In genomic region chr3:11600501-11601282, GRCh38 we compare ENCODE assay signal across 8 cellular contexts. TPM values are rescaled to one million over a fixed set of nuclear protein-coding genes. Genes with fewer than 3 reads are reported as not detected.
A peak's percentile ranks its signal among the peaks of the same experiment; 100 is the strongest.
DNase-seq lines count a peak whose midpoint lies in the region; ATAC-seq and TF ChIP-seq lines count a peak whose summit lies in the region.

No MANE protein-coding gene starts in this region.

- peaks cover 76% of the 10 kb centered on the region for H3K79me2 ChIP-seq in GM23338 (replicated peaks; ENCODE audit: insufficient read depth)

- peaks cover 10% of the 10 kb centered on the region; the same call in 1 of the 3 replicates for H3K9me3 Mint-ChIP-seq in GM23338
- H3K9me3 Mint-ChIP-seq in activated naive CD8-positive, alpha-beta T cell (ENCODE audit: low read depth) = no peaks in the 10 kb centered on the region

- peak overlapping the region; percentile 96 for H3K27ac Mint-ChIP-seq in GM23338
- peak overlapping the region; percentile 61 for H3K27ac Mint-ChIP-seq in activated naive CD8-positive, alpha-beta T cell

- no peak overlapping the region for H2AFZ ChIP-seq in GM23338

- H3K9me3 ChIP-seq in prostate gland = no peaks in the 10 kb centered on the region

- no peak overlapping the region; the same call in 1 of the 2 replicates for H3K4me3 ChIP-seq in GM23338
- no peak overlapping the region for H3K4me3 ChIP-seq in prostate gland

- WGBS in prostate gland = 28% methylated on average over 18 of the region's 18 CpGs

- TF ChIP-seq POLR2A in prostate gland (IDR thresholded peaks at IDR 0.05) = no peak

- ATAC-seq in GM23338 = peak; percentile 77
- ATAC-seq in Right ventricle myocardium superior (ENCODE audit: poor library complexity) = peak; percentile 81
- ATAC-seq in HG02884 (IDR thresholded peaks at IDR 0.05; ENCODE audit: unreplicated experiment) = no peak
- no peak for ATAC-seq in HG03378 (IDR thresholded peaks at IDR 0.05; ENCODE audit: unreplicated experiment)

- H3F3A ChIP-seq in GM23338 (replicated peaks; ENCODE audit: low read depth) = no peaks in the 10 kb centered on the region

- peaks cover 47% of the 10 kb centered on the region for H3K36me3 Mint-ChIP-seq in GM23338 (ENCODE audit: low read depth)
- H3K36me3 Mint-ChIP-seq in activated naive CD8-positive, alpha-beta T cell = peaks cover 31% of the 10 kb centered on the region

- H3K27ac ChIP-seq in GM23338 (ENCODE audit: low read depth) = peak overlapping the region; percentile 94
- H3K27ac ChIP-seq in prostate gland = peak overlapping the region; percentile 39 to 71

- peaks cover 5% of the 10 kb centered on the region for H3K27me3 Mint-ChIP-seq in GM23338 (ENCODE audit: insufficient read depth, low read depth, poor library complexity)
- H3K27me3 Mint-ChIP-seq in activated naive CD8-positive, alpha-beta T cell = no peaks in the 10 kb centered on the region

- peaks cover 9% of the 10 kb centered on the region; the same call in 1 of the 2 replicates for H4K20me1 ChIP-seq in GM23338 (replicated peaks; ENCODE audit: insufficient read depth)

- peak overlapping the region; percentile 70 for H3K4me2 ChIP-seq in GM23338

- H3K36me3 ChIP-seq in GM23338 (ENCODE audit: insufficient read depth) (no peaks in the 10 kb centered on the region; the same call in 1 of the 2 replicates), prostate gland (no peaks in the 10 kb centered on the region)

- H3K27me3 ChIP-seq in GM23338 (ENCODE audit: insufficient read depth) (no peaks in the 10 kb centered on the region), prostate gland (replicated peaks; ENCODE audit: insufficient read depth) (no peaks in the 10 kb centered on the region)

- peak; percentile 72 for DNase-seq in GM23338 (ENCODE audit: low spot score)
- peak; percentile 74 for DNase-seq in Right ventricle myocardium superior
- peak; percentile 86 for DNase-seq in prostate gland (ENCODE audit: low spot score)
- no peak for DNase-seq in DMS53 (lab: John Stamatoyannopoulos, UW)
- DNase-seq in DMS53 treated with DMSO at 0.1 percent for 48 hours (lab: John Stamatoyannopoulos, UW; ENCODE audit: unreplicated experiment) = no peak

- H3K4me1 ChIP-seq in GM23338 (ENCODE audit: insufficient read depth) (peaks cover 47% of the 10 kb centered on the region), prostate gland (replicated peaks) (peaks cover 17% of the 10 kb centered on the region)

- no peaks in the 10 kb centered on the region for H3K9me2 ChIP-seq in GM23338 (ENCODE audit: insufficient read depth)

- H3K4me3 Mint-ChIP-seq in GM23338 = peak overlapping the region; percentile 33; the same call in 2 of the 3 replicates
- no peak overlapping the region for H3K4me3 Mint-ChIP-seq in activated naive CD8-positive, alpha-beta T cell

- peaks cover 57% of the 10 kb centered on the region for H3K4me1 Mint-ChIP-seq in GM23338
- H3K4me1 Mint-ChIP-seq in activated naive CD8-positive, alpha-beta T cell (ENCODE audit: low read depth) = peaks cover 33% of the 10 kb centered on the region

- TF ChIP-seq CTCF in GM23338 (conservative IDR thresholded peaks at IDR 0.05; ENCODE audit: low read depth in 2 of 2) (no peak), prostate gland (IDR thresholded peaks at IDR 0.05) (peak in 1 of 4 experiments; percentile 7)

- intact Hi-C loops in Right ventricle myocardium superior (cut with DNase I) (loop anchor here (5.0 kb wide), 1 partner anchor 42 kb away; the partner anchor contains the start of gene VGLL4), prostate gland (cut with DNase I) (loop anchor here (5.0 kb wide), 1 partner anchor 37 kb away; no protein-coding TSS in a partner anchor)

TF ChIP-seq in GM23338, 12 proteins besides CTCF, POLR2A, EP300 and RAD21 (continues in another document):
- TF ChIP-seq ZNF331 (CRISPR knock-in tag; IDR thresholded peaks at IDR 0.05; ENCODE audit: low read depth) (no peak), ZNF114 (CRISPR knock-in tag; IDR thresholded peaks at IDR 0.05) (no peak), CREB1 (CRISPR knock-in tag; IDR thresholded peaks at IDR 0.05; ENCODE audit: low read depth) (no peak)
- TF ChIP-seq, protein P1, sequence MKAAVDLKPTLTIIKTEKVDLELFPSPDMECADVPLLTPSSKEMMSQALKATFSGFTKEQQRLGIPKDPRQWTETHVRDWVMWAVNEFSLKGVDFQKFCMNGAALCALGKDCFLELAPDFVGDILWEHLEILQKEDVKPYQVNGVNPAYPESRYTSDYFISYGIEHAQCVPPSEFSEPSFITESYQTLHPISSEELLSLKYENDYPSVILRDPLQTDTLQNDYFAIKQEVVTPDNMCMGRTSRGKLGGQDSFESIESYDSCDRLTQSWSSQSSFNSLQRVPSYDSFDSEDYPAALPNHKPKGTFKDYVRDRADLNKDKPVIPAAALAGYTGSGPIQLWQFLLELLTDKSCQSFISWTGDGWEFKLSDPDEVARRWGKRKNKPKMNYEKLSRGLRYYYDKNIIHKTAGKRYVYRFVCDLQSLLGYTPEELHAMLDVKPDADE (IDR thresholded peaks at IDR 0.05) = no peak
- TF ChIP-seq, protein P2, sequence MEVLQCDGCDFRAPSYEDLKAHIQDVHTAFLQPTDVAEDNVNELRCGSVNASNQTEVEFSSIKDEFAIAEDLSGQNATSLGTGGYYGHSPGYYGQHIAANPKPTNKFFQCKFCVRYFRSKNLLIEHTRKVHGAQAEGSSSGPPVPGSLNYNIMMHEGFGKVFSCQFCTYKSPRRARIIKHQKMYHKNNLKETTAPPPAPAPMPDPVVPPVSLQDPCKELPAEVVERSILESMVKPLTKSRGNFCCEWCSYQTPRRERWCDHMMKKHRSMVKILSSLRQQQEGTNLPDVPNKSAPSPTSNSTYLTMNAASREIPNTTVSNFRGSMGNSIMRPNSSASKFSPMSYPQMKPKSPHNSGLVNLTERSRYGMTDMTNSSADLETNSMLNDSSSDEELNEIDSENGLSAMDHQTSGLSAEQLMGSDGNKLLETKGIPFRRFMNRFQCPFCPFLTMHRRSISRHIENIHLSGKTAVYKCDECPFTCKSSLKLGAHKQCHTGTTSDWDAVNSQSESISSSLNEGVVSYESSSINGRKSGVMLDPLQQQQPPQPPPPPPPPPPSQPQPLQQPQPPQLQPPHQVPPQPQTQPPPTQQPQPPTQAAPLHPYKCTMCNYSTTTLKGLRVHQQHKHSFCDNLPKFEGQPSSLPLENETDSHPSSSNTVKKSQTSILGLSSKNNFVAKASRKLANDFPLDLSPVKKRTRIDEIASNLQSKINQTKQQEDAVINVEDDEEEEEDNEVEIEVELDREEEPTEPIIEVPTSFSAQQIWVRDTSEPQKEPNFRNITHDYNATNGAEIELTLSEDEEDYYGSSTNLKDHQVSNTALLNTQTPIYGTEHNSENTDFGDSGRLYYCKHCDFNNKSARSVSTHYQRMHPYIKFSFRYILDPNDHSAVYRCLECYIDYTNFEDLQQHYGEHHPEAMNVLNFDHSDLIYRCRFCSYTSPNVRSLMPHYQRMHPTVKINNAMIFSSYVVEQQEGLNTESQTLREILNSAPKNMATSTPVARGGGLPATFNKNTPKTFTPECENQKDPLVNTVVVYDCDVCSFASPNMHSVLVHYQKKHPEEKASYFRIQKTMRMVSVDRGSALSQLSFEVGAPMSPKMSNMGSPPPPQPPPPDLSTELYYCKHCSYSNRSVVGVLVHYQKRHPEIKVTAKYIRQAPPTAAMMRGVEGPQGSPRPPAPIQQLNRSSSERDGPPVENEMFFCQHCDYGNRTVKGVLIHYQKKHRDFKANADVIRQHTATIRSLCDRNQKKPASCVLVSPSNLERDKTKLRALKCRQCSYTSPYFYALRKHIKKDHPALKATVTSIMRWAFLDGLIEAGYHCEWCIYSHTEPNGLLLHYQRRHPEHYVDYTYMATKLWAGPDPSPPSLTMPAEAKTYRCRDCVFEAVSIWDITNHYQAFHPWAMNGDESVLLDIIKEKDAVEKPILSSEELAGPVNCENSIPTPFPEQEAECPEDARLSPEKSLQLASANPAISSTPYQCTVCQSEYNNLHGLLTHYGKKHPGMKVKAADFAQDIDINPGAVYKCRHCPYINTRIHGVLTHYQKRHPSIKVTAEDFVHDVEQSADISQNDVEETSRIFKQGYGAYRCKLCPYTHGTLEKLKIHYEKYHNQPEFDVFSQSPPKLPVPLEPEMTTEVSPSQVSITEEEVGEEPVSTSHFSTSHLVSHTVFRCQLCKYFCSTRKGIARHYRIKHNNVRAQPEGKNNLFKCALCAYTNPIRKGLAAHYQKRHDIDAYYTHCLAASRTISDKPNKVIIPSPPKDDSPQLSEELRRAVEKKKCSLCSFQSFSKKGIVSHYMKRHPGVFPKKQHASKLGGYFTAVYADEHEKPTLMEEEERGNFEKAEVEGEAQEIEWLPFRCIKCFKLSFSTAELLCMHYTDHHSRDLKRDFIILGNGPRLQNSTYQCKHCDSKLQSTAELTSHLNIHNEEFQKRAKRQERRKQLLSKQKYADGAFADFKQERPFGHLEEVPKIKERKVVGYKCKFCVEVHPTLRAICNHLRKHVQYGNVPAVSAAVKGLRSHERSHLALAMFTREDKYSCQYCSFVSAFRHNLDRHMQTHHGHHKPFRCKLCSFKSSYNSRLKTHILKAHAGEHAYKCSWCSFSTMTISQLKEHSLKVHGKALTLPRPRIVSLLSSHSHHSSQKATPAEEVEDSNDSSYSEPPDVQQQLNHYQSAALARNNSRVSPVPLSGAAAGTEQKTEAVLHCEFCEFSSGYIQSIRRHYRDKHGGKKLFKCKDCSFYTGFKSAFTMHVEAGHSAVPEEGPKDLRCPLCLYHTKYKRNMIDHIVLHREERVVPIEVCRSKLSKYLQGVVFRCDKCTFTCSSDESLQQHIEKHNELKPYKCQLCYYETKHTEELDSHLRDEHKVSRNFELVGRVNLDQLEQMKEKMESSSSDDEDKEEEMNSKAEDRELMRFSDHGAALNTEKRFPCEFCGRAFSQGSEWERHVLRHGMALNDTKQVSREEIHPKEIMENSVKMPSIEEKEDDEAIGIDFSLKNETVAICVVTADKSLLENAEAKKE (CRISPR knock-in tag; IDR thresholded peaks at IDR 0.05) = no peak

RNA-seq across cellular contexts. Expression of gene VGLL4, which starts 43.0 kb away (rescaled TPM):
- 39.1 and 45.9 TPM in 2 replicates for total RNA-seq in GM23338 (2014; rRNA removed; shearing (Covaris generic))
- polyA plus RNA-seq in GM23338 (2016; fragmentation: Nextera tagmentation; extraction: Ambion mirVana) = 20.8 and 23.2 TPM in 2 replicates
- total RNA-seq in Right ventricle myocardium superior (23.0 TPM), prostate gland (100 to 1,000 TPM in 1 of 2 donors, 10 to 100 TPM in 1; 87.2 to 203 TPM)

Comparison
In these comparisons a context has a peak if more than half of its experiments do, and no peak if none do; other contexts are left out.
1. ATAC-seq: peak in GM23338 (single experiment) and Right ventricle myocardium superior (single experiment); none in HG02884 (single experiment) and HG03378 (single experiment).
2. DNase-seq: peak in GM23338 (single experiment), Right ventricle myocardium superior (single experiment) and prostate gland (single experiment); none in DMS53 (single experiment) and DMS53 treated with DMSO at 0.1 percent for 48 hours (single experiment).